In genomic region chr5:131170540-131171275, GRCh38 we compare ENCODE assay signal across 8 cellular contexts. TPM values are rescaled to one million over a fixed set of nuclear protein-coding genes. Genes with fewer than 3 reads are reported as not detected.
A peak's percentile ranks its signal among the peaks of the same experiment; 100 is the strongest.
DNase-seq lines count a peak whose midpoint lies in the region; ATAC-seq and TF ChIP-seq lines count a peak whose summit lies in the region.

Gene LYRM7 (plus strand): TSS chr5:131170944. CDS start chr5:131171021, 77 bp downstream.

- peak within 1 kb of the TSS; percentile 77 for H3K9ac ChIP-seq in mucosa of stomach (ENCODE audit: low read length)

- H3K27ac Mint-ChIP-seq in activated T-cell treated with anti-CD3 and anti-CD28 coated beads, Interleukin-2, amount 50 U/mL, for 24 hours, result peak within 1 kb of the TSS; percentile 97

- in situ Hi-C loops in KBM-7 (cut with MboI; ENCODE audit: low pct_unique_long_range_greater_than_20kb, low sequenced_read_pairs), result loop anchor here (25.0 kb wide), 1 partner anchor 217 kb away; no protein-coding TSS in a partner anchor

- H3K27ac ChIP-seq in esophagus (ENCODE audit: low read depth in 2 of 2, low read length in 1 of 2), result peak within 1 kb of the TSS; percentile 78 to 92

- peaks cover 44% of the 10 kb centered on the region for H3K4me1 Mint-ChIP-seq in activated T-cell treated with anti-CD3 and anti-CD28 coated beads, Interleukin-2, amount 50 U/mL, for 24 hours (ENCODE audit: low read depth)

- peak within 1 kb of the TSS; percentile 94 for H3K4me3 Mint-ChIP-seq in activated T-cell treated with anti-CD3 and anti-CD28 coated beads, Interleukin-2, amount 50 U/mL, for 24 hours

- H3K4me1 ChIP-seq in esophagus (ENCODE audit: control insufficient read depth in 2 of 2, insufficient read depth in 2 of 2, low read length in 1 of 2) (no peaks in the 10 kb centered on the region), mucosa of stomach (ENCODE audit: control insufficient read depth, insufficient read depth, low read length) (peaks cover 15% of the 10 kb centered on the region)

- DNase-seq in DMS153 treated with DMSO at 0.1 percent for 48 hours (lab: John Stamatoyannopoulos, UW; ENCODE audit: unreplicated experiment) (peak; percentile 85), KBM-7 (peak; percentile 99)
- DNase-seq in activated T-cell treated with anti-CD3 and anti-CD28 coated beads, Interleukin-2, amount 50 U/mL, for 24 hours, result peak; percentile 90
- DNase-seq in stimulated activated CD8-positive, alpha-beta memory T cell treated with anti-CD3 and anti-CD28 coated beads, Interleukin-7, amount 100 ng/mL, for 1 hour (ENCODE audit: low read depth in 2 of 2), result peak; percentile 81 to 85

- no peaks in the 10 kb centered on the region for H3K9me3 Mint-ChIP-seq in activated T-cell treated with anti-CD3 and anti-CD28 coated beads, Interleukin-2, amount 50 U/mL, for 24 hours

- H3K4me3 ChIP-seq in esophagus (ENCODE audit: low read depth in 1 of 2, low read length in 2 of 2), result peak within 1 kb of the TSS; percentile 52 to 91
- H3K4me3 ChIP-seq in mucosa of stomach (ENCODE audit: low read length), result peak within 1 kb of the TSS; percentile 89

- H3K9me3 ChIP-seq in esophagus (ENCODE audit: control insufficient read depth in 2 of 2, insufficient read depth in 1 of 2, low read depth in 1 of 2, low read length in 1 of 2) (no peaks in the 10 kb centered on the region), mucosa of stomach (ENCODE audit: control insufficient read depth, low read length) (no peaks in the 10 kb centered on the region)

- ATAC-seq in GM21717 (IDR thresholded peaks at IDR 0.05; ENCODE audit: unreplicated experiment), result peak; percentile 97

- H3K36me3 Mint-ChIP-seq in activated T-cell treated with anti-CD3 and anti-CD28 coated beads, Interleukin-2, amount 50 U/mL, for 24 hours (ENCODE audit: low read depth), result peaks cover 19% of the 10 kb centered on the region

- 0 to 1% methylated on average over 42 of the region's 42 CpGs for WGBS in esophagus, 2 donors

- H3K27me3 Mint-ChIP-seq in activated T-cell treated with anti-CD3 and anti-CD28 coated beads, Interleukin-2, amount 50 U/mL, for 24 hours, result no peaks in the 10 kb centered on the region

- H3K36me3 ChIP-seq in esophagus (ENCODE audit: control insufficient read depth in 2 of 2, insufficient read depth in 2 of 2, low read length in 1 of 2) (no peaks in the 10 kb centered on the region), mucosa of stomach (ENCODE audit: control insufficient read depth, insufficient read depth, low read length) (no peaks in the 10 kb centered on the region)

- H3K27me3 ChIP-seq in esophagus (ENCODE audit: control insufficient read depth in 1 of 2, insufficient read depth in 2 of 2, low read length in 2 of 2) (no peaks in the 10 kb centered on the region), mucosa of stomach (ENCODE audit: control insufficient read depth, insufficient read depth, low read length) (no peaks in the 10 kb centered on the region)

TF ChIP-seq in PFSK-1, 5 proteins besides CTCF, POLR2A, EP300 and RAD21:
- TF ChIP-seq FOXP2 (optimal IDR thresholded peaks at IDR 0.05; ENCODE audit: borderline replicate concordance, extremely low read depth, extremely low read length, insufficient read depth), result no peak
- TF ChIP-seq REST (IDR thresholded peaks at IDR 0.05; ENCODE audit: insufficient read depth in 1 of 2, low read depth in 2 of 2, low read length in 2 of 2), result no peak
- 0 out of 2 replicates have a peak, but pooled peaks have one; percentile 14 for TF ChIP-seq SIN3A (IDR thresholded peaks at IDR 0.05; ENCODE audit: borderline replicate concordance, insufficient read depth, low read length)
- peak; percentile 88 for TF ChIP-seq POLR2AphosphoS5 (IDR thresholded peaks at IDR 0.05; ENCODE audit: low read depth, low read length)
- TF ChIP-seq TAF1 (IDR thresholded peaks at IDR 0.05; ENCODE audit: borderline replicate concordance, insufficient read depth, low read length), result peak; percentile 85; the same call in 1 of the 2 replicates

RNA-seq across cellular contexts. Expression of gene LYRM7, which starts in this region (rescaled TPM):
- 5.7 TPM for polyA plus RNA-seq in PFSK-1 (2012; ENCODE audit: insufficient read length, low read depth)
- polyA plus RNA-seq in esophagus, result 1 to 10 TPM; 2.7 to 3.0 TPM

Comparison
In these comparisons a context has a peak if more than half of its experiments do, and no peak if none do; other contexts are left out.
1. Peak in every context shown above with its lines: DNase-seq, ATAC-seq, H3K4me3 ChIP-seq and H3K27ac ChIP-seq.